Comparison of ENCODE assay signal across 1 cellular context in genomic region chr2:201127128-201127521, GRCh38.
TF ChIP-seq lines count a peak whose summit lies in the region.

No MANE protein-coding gene starts in this region.

TF ChIP-seq in endothelial cell of umbilical vein, 7 proteins besides CTCF, POLR2A, EP300 and RAD21:
- no peak for TF ChIP-seq FOS (IDR thresholded peaks at IDR 0.05; ENCODE audit: borderline replicate concordance, insufficient read depth, low read length)
